9 cellular contexts compared by ENCODE assay signal in genomic region chr2:55175254-55176093, GRCh38. TPM values are rescaled to one million over a fixed set of nuclear protein-coding genes. Genes with fewer than 3 reads are reported as not detected.
DNase-seq lines count a peak whose midpoint lies in the region; ATAC-seq and TF ChIP-seq lines count a peak whose summit lies in the region.
"Had no signal": no experiment of that assay in that cellular context is flagged by ENCODE, and none has a peak within 500 bp of the region (broad histone marks: within the 10 kb centered on the region; RNA-seq: fewer than 3 reads in every experiment).

No MANE protein-coding gene starts in this region.

- no peak overlapping the region for H3K27ac Mint-ChIP-seq in activated naive CD4-positive, alpha-beta T cell treated with anti-CD3 and anti-CD28 coated beads, Interleukin-2, amount 50 U/mL, for 72 hours
- H3K27ac Mint-ChIP-seq in endothelial cell (ENCODE audit: unreplicated experiment), result no peak overlapping the region
- H3K27ac Mint-ChIP-seq: dendritic cell treated with granulocyte-macrophage colony-stimulating factor and Interleukin-4, amounts not matched to agents 40 ng/mL and 50 ng/mL, for 4 days had no signal

- no peak overlapping the region for H3K4me3 Mint-ChIP-seq in endothelial cell (ENCODE audit: unreplicated experiment)
- H3K4me3 Mint-ChIP-seq: dendritic cell treated with granulocyte-macrophage colony-stimulating factor and Interleukin-4, amounts not matched to agents 40 ng/mL and 50 ng/mL, for 4 days had no signal

- H3K27ac ChIP-seq in brain microvascular endothelial cell (no peak overlapping the region), upper lobe of right lung (no peak overlapping the region)

- DNase-seq in activated naive CD4-positive, alpha-beta T cell treated with anti-CD3 and anti-CD28 coated beads, Interleukin-2, amount 50 U/mL, for 72 hours (ENCODE audit: low spot score in 2 of 2), result no peak
- DNase-seq in activated naive CD4-positive, alpha-beta T cell (lab: John Stamatoyannopoulos, UW), result no peak
- DNase-seq in NCI-H524 (lab: John Stamatoyannopoulos, UW) (peak; percentile 22 to 84), brain microvascular endothelial cell (no peak), kidney epithelial cell (ENCODE audit: low read depth) (no peak), upper lobe of right lung (no peak), endothelial cell (ENCODE audit: low spot score) (no peak)

- H3K36me3 ChIP-seq in brain microvascular endothelial cell (replicated peaks) (peaks cover 2% of the 10 kb centered on the region), kidney epithelial cell (ENCODE audit: control insufficient read depth, insufficient read depth, low read length) (no peaks in the 10 kb centered on the region), upper lobe of right lung (no peaks in the 10 kb centered on the region)

- H3K36me3 Mint-ChIP-seq in activated naive CD4-positive, alpha-beta T cell treated with anti-CD3 and anti-CD28 coated beads, Interleukin-2, amount 50 U/mL, for 72 hours, result no peaks in the 10 kb centered on the region
- H3K36me3 Mint-ChIP-seq in endothelial cell (ENCODE audit: low read depth, unreplicated experiment), result no peaks in the 10 kb centered on the region

- intact Hi-C loops in upper lobe of right lung (cut with DNase I), result loop anchor here (10.0 kb wide), 1 partner anchor 281 kb away; no protein-coding TSS in a partner anchor

- no peaks in the 10 kb centered on the region for H3K27me3 Mint-ChIP-seq in endothelial cell (ENCODE audit: unreplicated experiment)
- H3K27me3 Mint-ChIP-seq: dendritic cell treated with granulocyte-macrophage colony-stimulating factor and Interleukin-4, amounts not matched to agents 40 ng/mL and 50 ng/mL, for 4 days had no signal

- in situ Hi-C loops in brain microvascular endothelial cell (cut with HindIII; ENCODE audit: low pct_ligation_motif_present, low sequenced_read_pairs), result no loop called here

- TF ChIP-seq CTCF in brain microvascular endothelial cell (IDR thresholded peaks at IDR 0.05; ENCODE audit: low read depth, low read length, missing control alignments) (peak; percentile 36), kidney epithelial cell (IDR thresholded peaks at IDR 0.05; ENCODE audit: insufficient read depth, low read length, poor library complexity, severe bottlenecking) (peak; percentile 45), upper lobe of right lung (IDR thresholded peaks at IDR 0.05) (peak; percentile 62), endothelial cell (IDR thresholded peaks at IDR 0.05; ENCODE audit: unreplicated experiment) (no peak)

- H3K27me3 ChIP-seq in brain microvascular endothelial cell (replicated peaks) (no peaks in the 10 kb centered on the region), kidney epithelial cell (ENCODE audit: control insufficient read depth, insufficient read depth, low read length) (no peaks in the 10 kb centered on the region), upper lobe of right lung (no peaks in the 10 kb centered on the region)

- H3K9me3 Mint-ChIP-seq in activated naive CD4-positive, alpha-beta T cell treated with anti-CD3 and anti-CD28 coated beads, Interleukin-2, amount 50 U/mL, for 72 hours, result no peaks in the 10 kb centered on the region
- no peaks in the 10 kb centered on the region for H3K9me3 Mint-ChIP-seq in endothelial cell (ENCODE audit: unreplicated experiment)
- H3K9me3 Mint-ChIP-seq: dendritic cell treated with granulocyte-macrophage colony-stimulating factor and Interleukin-4, amounts not matched to agents 40 ng/mL and 50 ng/mL, for 4 days had no signal

- ATAC-seq in activated naive CD4-positive, alpha-beta T cell treated with anti-CD3 and anti-CD28 coated beads, Interleukin-2, amount 50 U/mL, for 72 hours, result peak; percentile 68 to 71
- ATAC-seq in HG03064 (IDR thresholded peaks at IDR 0.05; ENCODE audit: low read depth, unreplicated experiment) (peak; percentile 71), upper lobe of right lung (peak; percentile 84)

- no peak overlapping the region for H3K4me3 ChIP-seq in brain microvascular endothelial cell (ENCODE audit: low read depth, low read length)
- H3K4me3 ChIP-seq in kidney epithelial cell (ENCODE audit: low read depth, low read length), result no peak overlapping the region
- H3K4me3 ChIP-seq in upper lobe of right lung, result no peak overlapping the region

- no peaks in the 10 kb centered on the region for H3K4me1 Mint-ChIP-seq in endothelial cell (ENCODE audit: unreplicated experiment)

- no peaks in the 10 kb centered on the region for H3K4me1 ChIP-seq in upper lobe of right lung

- H3K9me3 ChIP-seq in upper lobe of right lung, result no peaks in the 10 kb centered on the region

RNA-seq across cellular contexts. Expression of gene CLHC1, which starts 56.6 kb away (rescaled TPM):
- total RNA-seq in activated naive CD4-positive, alpha-beta T cell treated with anti-CD3 and anti-CD28 coated beads, Interleukin-2, amount 50 U/mL, for 72 hours, result 10 to 100 TPM in 1 of 2 donors, 1 to 10 TPM in 1; 2.7 to 10.3 TPM
- total RNA-seq in kidney epithelial cell (5.8 and 16.5 TPM in 2 replicates), upper lobe of right lung (12.3 TPM), endothelial cell (ENCODE audit: unreplicated experiment) (20.2 TPM)

RNA-seq across cellular contexts. Expression of gene RPS27A, which starts 57.0 kb away (rescaled TPM):
- 1,000 to 10,000 TPM; 1,123 to 1,275 TPM for total RNA-seq in activated naive CD4-positive, alpha-beta T cell treated with anti-CD3 and anti-CD28 coated beads, Interleukin-2, amount 50 U/mL, for 72 hours
- total RNA-seq in kidney epithelial cell (3,043 and 3,295 TPM in 2 replicates), upper lobe of right lung (706 TPM), endothelial cell (ENCODE audit: unreplicated experiment) (1,292 TPM)

Comparison
In these comparisons a context has a peak if more than half of its experiments do, and no peak if none do; other contexts are left out.
1. DNase-seq: peak in NCI-H524 (2 of 2); none in activated naive CD4-positive, alpha-beta T cell treated with anti-CD3 and anti-CD28 coated beads, Interleukin-2, amount 50 U/mL, for 72 hours (0 of 2), activated naive CD4-positive, alpha-beta T cell (0 of 4), brain microvascular endothelial cell (single experiment), kidney epithelial cell (single experiment), upper lobe of right lung (single experiment) and endothelial cell (single experiment).
2. Peak in every context shown above with its lines, with median percentiles within 50 percentile points of each other: ATAC-seq.